1 cellular context compared by ENCODE assay signal in genomic region chr2:126661702-126662465, GRCh38.
TF ChIP-seq lines count a peak whose summit lies in the region.

No MANE protein-coding gene starts in this region.

TF ChIP-seq in HepG2, 621 proteins besides CTCF, POLR2A, EP300 and RAD21:
- no peak for TF ChIP-seq ZBTB40 (IDR thresholded peaks at IDR 0.05)
- TF ChIP-seq ZBTB40 (CRISPR knock-in tag; IDR thresholded peaks at IDR 0.05), result no peak
- TF ChIP-seq HOXA5 (CRISPR knock-in tag; IDR thresholded peaks at IDR 0.05), result no peak
- no peak for TF ChIP-seq TBP (CRISPR knock-in tag; IDR thresholded peaks at IDR 0.05)
- TF ChIP-seq KDM2A (CRISPR knock-in tag; IDR thresholded peaks at IDR 0.05; ENCODE audit: borderline replicate concordance, low read depth), result no peak
- TF ChIP-seq GABPB1 (CRISPR knock-in tag; IDR thresholded peaks at IDR 0.05), result no peak
- no peak for TF ChIP-seq ZNF3 (CRISPR knock-in tag; IDR thresholded peaks at IDR 0.05)
- TF ChIP-seq ZNF430 (CRISPR knock-in tag; IDR thresholded peaks at IDR 0.05), result no peak
- no peak for TF ChIP-seq HNF4A (CRISPR knock-in tag; IDR thresholded peaks at IDR 0.05)
- TF ChIP-seq SSRP1 (CRISPR knock-in tag; IDR thresholded peaks at IDR 0.05), result no peak
